8 cellular contexts compared by ENCODE assay signal in the genomic region with DNA sequence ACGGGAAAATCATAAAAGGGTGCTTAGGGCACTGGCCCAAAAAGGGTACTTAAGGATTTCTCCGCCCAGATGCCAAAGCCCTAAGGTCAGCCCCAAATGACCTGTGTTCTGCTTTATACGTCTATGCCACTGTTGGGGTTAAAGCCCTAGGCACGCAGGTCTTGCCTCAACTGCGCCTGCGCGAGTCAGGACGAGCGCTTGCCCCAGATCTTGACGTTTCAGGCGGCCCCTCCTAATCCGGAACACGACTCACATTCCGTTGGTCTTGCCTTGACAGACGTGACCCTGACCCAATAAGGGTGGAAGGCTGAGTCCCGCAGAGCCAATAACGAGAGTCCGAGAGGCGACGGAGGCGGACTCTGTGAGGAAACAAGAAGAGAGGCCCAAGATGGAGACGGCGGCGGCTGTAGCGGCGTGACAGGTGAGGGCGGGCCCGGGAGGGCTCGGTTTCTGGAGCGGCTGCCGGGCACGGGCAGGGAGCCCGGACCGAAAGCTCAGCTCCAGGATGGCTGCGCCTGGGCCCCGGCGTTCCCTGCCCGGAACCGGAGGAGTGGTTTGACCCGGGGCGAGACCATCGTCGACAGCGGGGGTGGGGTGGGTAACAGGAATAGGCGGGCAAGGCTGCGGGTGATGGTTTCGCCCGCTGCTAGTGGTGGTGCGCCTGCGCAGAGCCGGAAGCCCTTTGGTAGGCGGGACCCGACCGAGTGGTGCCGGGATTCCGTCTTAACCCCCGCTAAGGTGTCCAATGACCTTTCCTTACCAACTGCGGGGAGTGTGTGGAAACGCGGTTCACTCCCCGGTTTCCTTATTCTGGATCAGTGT. TPM values are rescaled to one million over a fixed set of nuclear protein-coding genes. Genes with fewer than 3 reads are reported as not detected.
DNase-seq lines count a peak whose midpoint lies in the region; ATAC-seq and TF ChIP-seq lines count a peak whose summit lies in the region.

ARAF (plus strand) TSS at position 375 of the 822 bp plus-strand sequence. CDS start 1,763 bp downstream, outside the sequence.

- H3K4me3 ChIP-seq in Panc1 (ENCODE audit: low read depth in 2 of 2, low read length in 2 of 2): peak within 1 kb of the TSS; percentile 75 to 96
- H3K4me3 ChIP-seq in mucosa of stomach (ENCODE audit: low read length): peak within 1 kb of the TSS; percentile 46

- H3K36me3 ChIP-seq in Panc1 (ENCODE audit: control insufficient read depth, insufficient read depth, low read length) (no peaks in the 10 kb centered on the region; the same call in 1 of the 2 replicates), mucosa of stomach (ENCODE audit: control insufficient read depth, insufficient read depth, low read length) (no peaks in the 10 kb centered on the region)

- no peaks in the 10 kb centered on the region for H3K27me3 Mint-ChIP-seq in activated T-cell treated with anti-CD3 and anti-CD28 coated beads, Interleukin-2, amount 50 U/mL, for 4 hours (ENCODE audit: low read depth)

- peak within 1 kb of the TSS; percentile 75 for H3K9ac ChIP-seq in mucosa of stomach (ENCODE audit: low read length)

- POLR2A ChIA-PET in Panc1 (lab: Charles Lee): no interaction called here

- peaks cover 48% of the 10 kb centered on the region for H3K4me1 Mint-ChIP-seq in activated T-cell treated with anti-CD3 and anti-CD28 coated beads, Interleukin-2, amount 50 U/mL, for 4 hours (ENCODE audit: low read depth)

- peak within 1 kb of the TSS; percentile 91 for H3K4me3 Mint-ChIP-seq in activated T-cell treated with anti-CD3 and anti-CD28 coated beads, Interleukin-2, amount 50 U/mL, for 4 hours

- H3K9me3 Mint-ChIP-seq in activated T-cell treated with anti-CD3 and anti-CD28 coated beads, Interleukin-2, amount 50 U/mL, for 4 hours: no peaks in the 10 kb centered on the region

- CTCF ChIA-PET in Panc1 (lab: Charles Lee): no interaction called here

- no peak for TF ChIP-seq CTCF in Panc1 (IDR thresholded peaks at IDR 0.05)

- H3K27me3 ChIP-seq in Panc1 (ENCODE audit: control insufficient read depth, insufficient read depth, low read length) (no peaks in the 10 kb centered on the region), mucosa of stomach (ENCODE audit: control insufficient read depth, insufficient read depth, low read length) (no peaks in the 10 kb centered on the region)

- intact Hi-C loops in Panc1 (cut with micrococcal nuclease; ENCODE audit: unreplicated experiment): no loop called here

- in situ Hi-C loops in Panc1 (cut with HindIII; ENCODE audit: low pct_unique_long_range_greater_than_20kb, low sequenced_read_pairs): no loop called here

- H3K36me3 Mint-ChIP-seq in activated T-cell treated with anti-CD3 and anti-CD28 coated beads, Interleukin-2, amount 50 U/mL, for 4 hours (ENCODE audit: insufficient read depth): peaks cover 10% of the 10 kb centered on the region

- peaks cover 7% of the 10 kb centered on the region; the same call in 1 of the 2 replicates for H3K4me1 ChIP-seq in Panc1 (ENCODE audit: control insufficient read depth, insufficient read depth, low read length)
- peaks cover 15% of the 10 kb centered on the region for H3K4me1 ChIP-seq in mucosa of stomach (ENCODE audit: control insufficient read depth, insufficient read depth, low read length)

- BruUV-seq in Panc1 (replicated peaks; lab: Mats Ljungman, UMichigan): TSS peak; percentile 78

- H3K9me3 ChIP-seq in Panc1 (ENCODE audit: control insufficient read depth, insufficient read depth, low read depth, low read length): no peaks in the 10 kb centered on the region
- H3K9me3 ChIP-seq in mucosa of stomach (ENCODE audit: control insufficient read depth, low read length): no peaks in the 10 kb centered on the region

- DNase-seq in DMS53 (lab: John Stamatoyannopoulos, UW) (peak; percentile 99), KG1 (lab: John Stamatoyannopoulos, UW) (peak; percentile 53), Panc1 (ENCODE audit: low read depth, low spot score) (peak; percentile 95), erythroblast (lab: John Stamatoyannopoulos, UW) (peak; percentile 98 to 99)
- peak; percentile 91 for DNase-seq in activated T-cell treated with anti-CD3 and anti-CD28 coated beads, Interleukin-2, amount 50 U/mL, for 4 hours
- DNase-seq in stimulated activated CD8-positive, alpha-beta memory T cell treated with anti-CD3 and anti-CD28 coated beads, Interleukin-7, amount 100 ng/mL, for 1 hour (ENCODE audit: low read depth in 2 of 2): peak; percentile 82 to 83

- peak within 1 kb of the TSS; percentile 94 for H3K27ac ChIP-seq in Panc1 (ENCODE audit: low read length)

- ATAC-seq in GM21723 (IDR thresholded peaks at IDR 0.05; ENCODE audit: unreplicated experiment): peak; percentile 89
- peak; percentile 95 for ATAC-seq in Panc1
- peak; percentile 90 to 94 for ATAC-seq in activated T-cell treated with anti-CD3 and anti-CD28 coated beads, Interleukin-2, amount 50 U/mL, for 4 hours

- peak; percentile 81 for TF ChIP-seq POLR2A in erythroblast (IDR thresholded peaks at IDR 0.05; ENCODE audit: low read length)

RNA-seq across cellular contexts. Expression of gene ARAF, which starts in this region (rescaled TPM):
- 87.9 TPM for total RNA-seq in Panc1 (2021; ENCODE audit: unreplicated experiment)
- polyA plus RNA-seq in Panc1 (2012; ENCODE audit: insufficient read length): 76.8 TPM
- total RNA-seq in activated T-cell treated with anti-CD3 and anti-CD28 coated beads, Interleukin-2, amount 50 U/mL, for 4 hours: 100 to 1,000 TPM in 1 of 3 donors, 10 to 100 TPM in 2; 93.0 to 103 (median 97.3) TPM

Comparison
In these comparisons a context has a peak if more than half of its experiments do, and no peak if none do; other contexts are left out.
1. Peak in every context shown above with its lines: DNase-seq, ATAC-seq, H3K4me3 ChIP-seq and H3K27ac ChIP-seq.